12 cellular contexts compared by ENCODE assay signal in the genomic region with DNA sequence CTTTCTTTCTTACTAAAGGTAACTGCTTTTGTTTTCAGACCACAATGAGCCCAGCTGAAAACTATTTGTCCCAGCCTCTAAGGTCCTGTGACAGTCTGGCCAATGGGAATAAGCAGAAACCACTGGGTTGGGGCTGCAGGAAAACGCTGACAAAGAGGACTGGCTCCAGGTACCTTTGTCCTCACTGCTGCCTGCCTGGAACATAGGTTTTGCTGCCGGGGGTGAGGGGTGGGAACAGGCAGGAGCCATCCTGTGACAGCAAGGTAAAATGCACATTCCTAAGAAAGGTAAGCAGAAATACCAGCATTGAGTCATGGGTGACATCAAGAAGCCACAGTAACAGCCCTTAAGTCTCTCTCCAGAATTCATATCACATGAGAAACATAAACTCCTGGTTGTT. TPM values are rescaled to one million over a fixed set of nuclear protein-coding genes. Genes with fewer than 3 reads are reported as not detected.
DNase-seq lines count a peak whose midpoint lies in the region; ATAC-seq and TF ChIP-seq lines count a peak whose summit lies in the region.
"Had no signal": no experiment of that assay in that cellular context is flagged by ENCODE, and none has a peak within 500 bp of the region (broad histone marks: within the 10 kb centered on the region; RNA-seq: fewer than 3 reads in every experiment).

No MANE protein-coding gene starts in this region.

- H3F3A ChIP-seq in MM.1S (ENCODE audit: insufficient read depth, low read length): peaks cover 20% of the 10 kb centered on the region

- TF ChIP-seq CTCF in Caco-2 (IDR thresholded peaks at IDR 0.05; ENCODE audit: insufficient read depth in 1 of 2, low read depth in 1 of 2, low read length in 1 of 2, severe bottlenecking in 1 of 2, unreplicated experiment in 1 of 2) (no peak), MM.1S (IDR thresholded peaks at IDR 0.05; ENCODE audit: low read length) (no peak), epithelial cell of esophagus (IDR thresholded peaks at IDR 0.05; ENCODE audit: insufficient read depth, low read depth, low read length, missing control alignments) (no peak), omental fat pad (IDR thresholded peaks at IDR 0.05) (no peak)

- no peaks in the 10 kb centered on the region for H3K9me2 ChIP-seq in MM.1S (replicated peaks; ENCODE audit: insufficient read depth, low read length)

- no peaks in the 10 kb centered on the region for H3K9me3 Mint-ChIP-seq in Caco-2 (ENCODE audit: unreplicated experiment)
- no peaks in the 10 kb centered on the region for H3K9me3 Mint-ChIP-seq in naive thymus-derived CD8-positive, alpha-beta T cell

- H2AFZ ChIP-seq in MM.1S (ENCODE audit: low read length): no peak overlapping the region

- no peak overlapping the region for H3K4me3 Mint-ChIP-seq in Caco-2 (ENCODE audit: unreplicated experiment)
- no peak overlapping the region for H3K4me3 Mint-ChIP-seq in naive thymus-derived CD8-positive, alpha-beta T cell

- H3K27ac ChIP-seq in MM.1S (ENCODE audit: low read length): peak overlapping the region; percentile 60; the same call in 1 of the 2 replicates
- H3K27ac ChIP-seq: heart left ventricle, SK-N-MC, vagina had no signal

- no peaks in the 10 kb centered on the region for H3K27me3 ChIP-seq in Caco-2 (replicated peaks; ENCODE audit: control insufficient read depth, insufficient read depth, low read length)
- H3K27me3 ChIP-seq in MM.1S (replicated peaks; ENCODE audit: insufficient read depth, low read length): no peaks in the 10 kb centered on the region
- H3K27me3 ChIP-seq: heart left ventricle, vagina had no signal

- H3K27ac Mint-ChIP-seq in Caco-2 (ENCODE audit: unreplicated experiment): peak overlapping the region; percentile 61
- H3K27ac Mint-ChIP-seq in naive thymus-derived CD8-positive, alpha-beta T cell: peak overlapping the region in 7 of 10 donors; percentile 10 to 73 (median 61)

- H3K9me3 ChIP-seq in Caco-2 (no peaks in the 10 kb centered on the region), MM.1S (replicated peaks; ENCODE audit: insufficient read depth, low read length) (no peaks in the 10 kb centered on the region)
- H3K9me3 ChIP-seq: heart left ventricle, vagina had no signal

- no peaks in the 10 kb centered on the region for H4K20me1 ChIP-seq in MM.1S (ENCODE audit: insufficient read depth, low read length)

- H3K4me2 ChIP-seq in MM.1S (ENCODE audit: low read depth, low read length): peak overlapping the region; percentile 70

- H3K36me3 ChIP-seq in Caco-2 (ENCODE audit: control insufficient read depth, insufficient read depth, low read length) (no peaks in the 10 kb centered on the region), MM.1S (replicated peaks; ENCODE audit: insufficient read depth, low read length) (no peaks in the 10 kb centered on the region)
- H3K36me3 ChIP-seq: vagina had no signal

- POLR2A ChIA-PET in Caco-2 (lab: Charles Lee): interaction anchor here (0.6 to 4.4 kb wide), 3 partner anchors 19 to 485 kb away, joined by 5 to 70 read pairs (median 9); partner anchors contain the start of genes AFG3L2 and PTPN2
- POLR2A ChIA-PET in naive thymus-derived CD8-positive, alpha-beta T cell (lab: Charles Lee): no interaction called here

- CTCF ChIA-PET in Caco-2 (lab: Charles Lee): interaction anchor here (0.6 kb wide), 1 partner anchor 57 kb away, joined by 6 read pairs; no protein-coding TSS in a partner anchor

- H3K79me2 ChIP-seq in MM.1S (ENCODE audit: low read length): peaks cover 91% of the 10 kb centered on the region

- no peak for ATAC-seq in naive thymus-derived CD8-positive, alpha-beta T cell
- ATAC-seq in omental fat pad (ENCODE audit: low FRiP score): no peak
- no peak for ATAC-seq in HG02870 (IDR thresholded peaks at IDR 0.05; ENCODE audit: unreplicated experiment)

- peaks cover 10% of the 10 kb centered on the region for H3K4me1 ChIP-seq in Caco-2
- H3K4me1 ChIP-seq in MM.1S (ENCODE audit: low read length): peaks cover 48% of the 10 kb centered on the region

- peak overlapping the region; percentile 11; the same call in 1 of the 2 replicates for H3K9ac ChIP-seq in MM.1S (ENCODE audit: low read length)

- no peak overlapping the region for H3K4me3 ChIP-seq in Caco-2 (ENCODE audit: low read depth, low read length)
- no peak overlapping the region for H3K4me3 ChIP-seq in MM.1S (ENCODE audit: low read length)
- no peak overlapping the region for H3K4me3 ChIP-seq in epithelial cell of esophagus (ENCODE audit: low read length)
- H3K4me3 ChIP-seq: heart left ventricle, SK-N-MC, vagina had no signal

- BruUV-seq in Caco-2 (replicated peaks; lab: Mats Ljungman, UMichigan): no TSS peak

- intact Hi-C loops in Caco-2 (cut with micrococcal nuclease; ENCODE audit: unreplicated experiment): no loop called here

- no peaks in the 10 kb centered on the region for H3K36me3 Mint-ChIP-seq in Caco-2 (ENCODE audit: insufficient read depth, unreplicated experiment)
- H3K36me3 Mint-ChIP-seq in naive thymus-derived CD8-positive, alpha-beta T cell: peaks cover 0 to 21% (median 4%) of the 10 kb centered on the region in 3 donors

- H3K4me1 Mint-ChIP-seq in Caco-2 (ENCODE audit: low read depth, unreplicated experiment): peaks cover 11% of the 10 kb centered on the region
- peaks cover 19 to 65% (median 64%) of the 10 kb centered on the region in 4 donors for H3K4me1 Mint-ChIP-seq in naive thymus-derived CD8-positive, alpha-beta T cell

- H3K27me3 Mint-ChIP-seq in Caco-2 (ENCODE audit: insufficient read depth, unreplicated experiment): no peaks in the 10 kb centered on the region
- H3K27me3 Mint-ChIP-seq in naive thymus-derived CD8-positive, alpha-beta T cell: no peaks in the 10 kb centered on the region

- DNase-seq in Caco-2: peak; percentile 64 to 78
- peak; percentile 54 for DNase-seq in MM.1S
- DNase-seq in epithelial cell of esophagus (ENCODE audit: low read depth): peak; percentile 90
- DNase-seq in naive thymus-derived CD8-positive, alpha-beta T cell: no peak
- DNase-seq in activated CD4-positive, CD25-positive, alpha-beta regulatory T cell (lab: John Stamatoyannopoulos, UW): no peak
- DNase-seq in stimulated activated CD4-positive, alpha-beta T cell treated with anti-CD3 and anti-CD28 coated beads, Interleukin-1b, Interleukin-23, amount 100 ng/mL, for 48 hours: no peak
- DNase-seq in omental fat pad (ENCODE audit: low spot score): no peak
- DNase-seq: heart left ventricle, NCI-H146 had no signal

RNA-seq across cellular contexts. Expression of gene PTPN2, which starts 21.6 kb away (rescaled TPM):
- total RNA-seq in Caco-2 (2022): 53.4 and 55.0 TPM in 2 replicates
- total RNA-seq in naive thymus-derived CD8-positive, alpha-beta T cell: 10 to 100 TPM; 62.7 to 71.7 TPM
- 10 to 100 TPM; 71.4 to 76.1 (median 74.2) TPM for polyA plus RNA-seq in naive thymus-derived CD8-positive, alpha-beta T cell
- total RNA-seq in omental fat pad: 10 to 100 TPM; 27.2 to 97.9 (median 39.9) TPM

Comparison
In these comparisons a context has a peak if more than half of its experiments do, and no peak if none do; other contexts are left out.
1. DNase-seq: peak in Caco-2 (2 of 2), MM.1S (single experiment) and epithelial cell of esophagus (single experiment); none in naive thymus-derived CD8-positive, alpha-beta T cell (0 of 10), activated CD4-positive, CD25-positive, alpha-beta regulatory T cell (0 of 4), stimulated activated CD4-positive, alpha-beta T cell treated with anti-CD3 and anti-CD28 coated beads, Interleukin-1b, Interleukin-23, amount 100 ng/mL, for 48 hours (single experiment) and omental fat pad (single experiment).